Comparison of ENCODE assay signal across 1 cellular context in genomic region chr7:32154797-32155196, GRCh38.
TF ChIP-seq lines count a peak whose summit lies in the region.

No MANE protein-coding gene starts in this region.

TF ChIP-seq in IMR-90, 13 proteins besides CTCF, POLR2A, EP300 and RAD21:
- TF ChIP-seq RCOR1 (IDR thresholded peaks at IDR 0.05; ENCODE audit: insufficient replicate concordance, low read length), result no peak
- TF ChIP-seq RFX5 (IDR thresholded peaks at IDR 0.05; ENCODE audit: low read depth, low read length), result no peak
- TF ChIP-seq NFE2L2 (IDR thresholded peaks at IDR 0.05; ENCODE audit: low read depth, low read length), result no peak
- TF ChIP-seq MAFK (IDR thresholded peaks at IDR 0.05; ENCODE audit: low read depth, low read length), result no peak
- no peak for TF ChIP-seq USF2 (IDR thresholded peaks at IDR 0.05; ENCODE audit: low read depth, low read length)
- no peak for TF ChIP-seq ELK1 (IDR thresholded peaks at IDR 0.05; ENCODE audit: borderline replicate concordance, low read depth, low read length)
- no peak for TF ChIP-seq MXI1 (IDR thresholded peaks at IDR 0.05; ENCODE audit: borderline replicate concordance, low read depth, low read length)
- TF ChIP-seq CEBPB (IDR thresholded peaks at IDR 0.05; ENCODE audit: low read depth, low read length), result no peak
- TF ChIP-seq MAZ (IDR thresholded peaks at IDR 0.05; ENCODE audit: borderline replicate concordance, low read depth, low read length), result no peak
- TF ChIP-seq SMC3 (IDR thresholded peaks at IDR 0.05; ENCODE audit: low read depth, low read length), result no peak
- TF ChIP-seq FOS (IDR thresholded peaks at IDR 0.05; ENCODE audit: low read depth, low read length), result no peak
- TF ChIP-seq CHD1 (IDR thresholded peaks at IDR 0.05; ENCODE audit: low read depth, low read length), result no peak
- no peak for TF ChIP-seq BHLHE40 (IDR thresholded peaks at IDR 0.05; ENCODE audit: low read depth, low read length)
